Comparison of ENCODE assay signal across 9 cellular contexts in the genomic region with DNA sequence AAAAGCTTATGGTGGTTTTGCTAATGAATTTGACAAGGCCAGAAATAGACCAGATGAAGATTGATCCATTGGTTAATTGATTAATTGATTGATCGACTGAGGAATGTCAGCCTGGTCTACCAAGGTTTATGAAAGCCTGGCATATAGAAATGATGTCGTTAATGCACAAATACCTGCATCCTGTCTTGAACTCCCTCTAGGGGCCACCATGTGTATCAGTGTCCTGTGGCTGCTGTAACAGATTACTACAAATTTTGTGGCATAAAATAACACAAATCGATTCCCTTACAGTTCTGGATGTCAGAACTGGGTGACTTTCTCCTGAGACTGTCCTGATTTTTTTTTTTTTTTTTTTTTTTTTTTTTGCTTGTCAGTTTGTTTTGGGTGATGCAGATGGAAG.
DNase-seq lines count a peak whose midpoint lies in the region; ATAC-seq, FAIRE-seq and TF ChIP-seq lines count a peak whose summit lies in the region.
"Had no signal": no experiment of that assay in that cellular context is flagged by ENCODE, and none has a peak within 500 bp of the region (broad histone marks: within the 10 kb centered on the region; RNA-seq: fewer than 3 reads in every experiment).

No MANE protein-coding gene starts in this region.

- intact Hi-C loops in GM12878 (cut with micrococcal nuclease; ENCODE audit: unreplicated experiment) = loop anchor here (1.0 to 10.0 kb wide), 3 partner anchors 122 to 543 kb away; no protein-coding TSS in a partner anchor

- no peaks in the 10 kb centered on the region for H3K9me3 ChIP-seq in GM12878 (replicated peaks; ENCODE audit: control insufficient read depth, insufficient read depth, low read length)
- no peaks in the 10 kb centered on the region for H3K9me3 ChIP-seq in neural cell (ENCODE audit: low read length)

- no peak for TF ChIP-seq EP300 in GM12878 (IDR thresholded peaks at IDR 0.05; ENCODE audit: borderline replicate concordance in 1 of 2, control insufficient read depth in 1 of 2, low read depth in 2 of 2, low read length in 2 of 2)
- TF ChIP-seq EP300 in neural cell (conservative IDR thresholded peaks at IDR 0.05; ENCODE audit: poor library complexity, severe bottlenecking) = no peak

- H3K4me2 ChIP-seq in GM12878 (ENCODE audit: control insufficient read depth, insufficient read depth) = no peak overlapping the region
- no peak overlapping the region for H3K4me2 ChIP-seq in neural cell (ENCODE audit: low read length)

- TF ChIP-seq CTCF in GM12878 (IDR thresholded peaks at IDR 0.05 in 2 of 3, conservative IDR thresholded peaks at IDR 0.05 in 1 of 3; ENCODE audit: control insufficient read depth in 2 of 3, extremely low read depth in 1 of 3, insufficient read depth in 1 of 3, low read depth in 3 of 3, low read length in 3 of 3) (peak; percentile 39 to 61 (median 50); a peak in 4 of 6 replicates), neural cell (IDR thresholded peaks at IDR 0.05; ENCODE audit: poor library complexity, severe bottlenecking) (peak; percentile 43), omental fat pad (IDR thresholded peaks at IDR 0.05) (no peak)

- RAD21 ChIA-PET in GM12878 (lab: Charles Lee; ENCODE audit: unreplicated experiment) = no interaction called here

- no peaks in the 10 kb centered on the region for H3F3A ChIP-seq in neural cell (ENCODE audit: insufficient read depth, low read length, poor library complexity, severe bottlenecking)

- H3K4me3 ChIP-seq in GM12878 (no peak overlapping the region), neural cell (ENCODE audit: low read length) (no peak overlapping the region)

- FAIRE-seq in GM12878 (lab: Jason Lieb, UNC) = peak; percentile 75

- no peaks in the 10 kb centered on the region; a peak in 2 of 4 replicates for H3K27me3 ChIP-seq in GM12878 (replicated peaks in 1 of 2; ENCODE audit: control insufficient read depth in 2 of 2, insufficient read depth in 2 of 2, low read length in 1 of 2)
- H3K27me3 ChIP-seq in neural cell (ENCODE audit: insufficient read depth, low read depth, low read length) = no peaks in the 10 kb centered on the region

- 0% methylated on average over 3 of the region's 3 CpGs for WGBS in GM12878 (ENCODE audit: insufficient coverage, insufficient replicate concordance, low lambda C conversion rate, missing lambda C conversion rate)

- H3K79me2 ChIP-seq in GM12878 (ENCODE audit: control insufficient read depth, insufficient read depth, low read length) = no peaks in the 10 kb centered on the region
- no peaks in the 10 kb centered on the region for H3K79me2 ChIP-seq in neural cell (replicated peaks; ENCODE audit: insufficient read depth, low read length)

- no TSS peak for BruUV-seq in GM12878 (replicated peaks; lab: Mats Ljungman, UMichigan)

- in situ Hi-C loops in GM12878 (cut with MboI) = no loop called here
- in situ Hi-C loops in G401 (cut with HindIII; ENCODE audit: low sequenced_read_pairs) = no loop called here

- H3K36me3 ChIP-seq in GM12878 (ENCODE audit: control insufficient read depth in 2 of 2, insufficient read depth in 2 of 2, low read length in 1 of 2) (no peaks in the 10 kb centered on the region), neural cell (ENCODE audit: insufficient read depth, low read length) (no peaks in the 10 kb centered on the region)

- H3K4me1 ChIP-seq in GM12878 (ENCODE audit: control insufficient read depth, insufficient read depth, low read length) = no peaks in the 10 kb centered on the region

- H3K27ac ChIP-seq in GM12878 (ENCODE audit: control insufficient read depth, insufficient read depth) (no peak overlapping the region), neural cell (ENCODE audit: low read length) (no peak overlapping the region)

- SMC1A ChIA-PET in GM12878 (lab: Charles Lee; ENCODE audit: uncharacterized antibody, unreplicated experiment) = no interaction called here

- peak; percentile 22 for DNase-seq in SIG-M5 treated with dmso at 0.1 percent for 504 hours (lab: John Stamatoyannopoulos, UW; ENCODE audit: unreplicated experiment)
- no peak for DNase-seq in SIG-M5 (lab: John Stamatoyannopoulos, UW)
- peak; percentile 39 for DNase-seq in HuH-7 (ENCODE audit: low spot score)
- DNase-seq in GM12878 (ENCODE audit: low read depth, low spot score) = no peak
- no peak for DNase-seq in G401 (ENCODE audit: low spot score)
- no peak for DNase-seq in omental fat pad (ENCODE audit: low spot score)

- POLR2A ChIA-PET in GM12878 (lab: Charles Lee) = no interaction called here

- H3K9me2 ChIP-seq in neural cell (ENCODE audit: insufficient read depth, low read length) = no peaks in the 10 kb centered on the region

- H3K9ac ChIP-seq in GM12878 (ENCODE audit: control insufficient read depth, insufficient read depth, low read length) (no peak overlapping the region), neural cell (ENCODE audit: low read length) (no peak overlapping the region)

- CTCF ChIA-PET in GM12878 (lab: Yijun Ruan, JAX) = no interaction called here

- no peak for TF ChIP-seq POLR2A in GM12878 (IDR thresholded peaks at IDR 0.05; ENCODE audit: low read depth, low read length)

- peak; percentile 61; the same call in 2 of the 3 replicates for ATAC-seq in GM12878
- ATAC-seq in HG02623 (IDR thresholded peaks at IDR 0.05; ENCODE audit: unreplicated experiment) = no peak
- no peak for ATAC-seq in omental fat pad (ENCODE audit: low FRiP score)
- ATAC-seq: sciatic nerve had no signal

- H4K20me1 ChIP-seq in GM12878 (ENCODE audit: control insufficient read depth, insufficient read depth) = no peaks in the 10 kb centered on the region
- no peaks in the 10 kb centered on the region for H4K20me1 ChIP-seq in neural cell (ENCODE audit: insufficient read depth)

- TF ChIP-seq RAD21 in GM12878 (IDR thresholded peaks at IDR 0.05; ENCODE audit: insufficient read depth, low read depth, low read length) (peak; percentile 70), neural cell (conservative IDR thresholded peaks at IDR 0.05) (peak; percentile 35)

- H2AFZ ChIP-seq in GM12878 (ENCODE audit: control insufficient read depth, low read depth, low read length) = no peak overlapping the region
- H2AFZ ChIP-seq in neural cell (ENCODE audit: low read depth, low read length) = no peak overlapping the region

TF ChIP-seq in GM12878, 131 proteins besides CTCF, POLR2A, EP300 and RAD21:
- TF ChIP-seq SMC3 (IDR thresholded peaks at IDR 0.05; ENCODE audit: borderline replicate concordance, low read length) (peak; percentile 57), MYC (IDR thresholded peaks at IDR 0.05; ENCODE audit: insufficient read depth, insufficient read length, insufficient replicate concordance, low read length, severe bottlenecking) (no peak), MYB (IDR thresholded peaks at IDR 0.05; ENCODE audit: borderline replicate concordance, low read depth, low read length) (no peak)

TF ChIP-seq in neural cell, 6 proteins besides CTCF, POLR2A, EP300 and RAD21:
- peak; percentile 15 for TF ChIP-seq SMC3 (conservative IDR thresholded peaks at IDR 0.05; ENCODE audit: poor library complexity)
- no peak for TF ChIP-seq TAF1 (IDR thresholded peaks at IDR 0.05; ENCODE audit: low read depth)

Comparison
In these comparisons a context has a peak if more than half of its experiments do, and no peak if none do; other contexts are left out.
1. DNase-seq: peak in SIG-M5 treated with dmso at 0.1 percent for 504 hours (single experiment) and HuH-7 (single experiment); none in SIG-M5 (single experiment), GM12878 (single experiment), G401 (single experiment) and omental fat pad (single experiment).
2. CTCF ChIP-seq: peak in GM12878 (3 of 3) and neural cell (single experiment); none in omental fat pad (0 of 3).